Comparison of ENCODE assay signal across 11 cellular contexts in genomic region chr4:7186516-7187296, GRCh38. TPM values are rescaled to one million over a fixed set of nuclear protein-coding genes. Genes with fewer than 3 reads are reported as not detected.
"Had no signal": no experiment of that assay in that cellular context is flagged by ENCODE, and none has a peak within 500 bp of the region (broad histone marks: within the 10 kb centered on the region; RNA-seq: fewer than 3 reads in every experiment).

No MANE protein-coding gene starts in this region.

- H3K36me3 ChIP-seq: cardiac muscle cell, esophagus muscularis mucosa, ovary, uterus, WERI-Rb-1 had no signal

- H3K4me1 ChIP-seq: uterus had no signal

- H3K27me3 ChIP-seq: ovary, uterus had no signal

- ATAC-seq: stimulated activated effector memory CD8-positive, alpha-beta T cell treated with anti-CD3 and anti-CD28 coated beads, Interleukin-12 subunit alpha, Interleukin-12 subunit beta, amount 100 ng/mL, for 72 hours; T-helper 17 cell had no signal

- H3K4me3 ChIP-seq: cardiac muscle cell, esophagus muscularis mucosa, ovary, uterus had no signal

- H3K9me3 ChIP-seq: esophagus muscularis mucosa, ovary, uterus had no signal

- DNase-seq: activated naive CD4-positive, alpha-beta T cell treated with anti-CD3 and anti-CD28 coated beads, Interleukin-2, amount 50 U/mL, for 16 hours; hippocampal formation; stimulated activated CD4-positive, alpha-beta T cell treated with anti-CD3 and anti-CD28 coated beads, Interleukin-12 subunit alpha, Interleukin-12 subunit beta, amount 100 ng/mL, for 4 hours; T-helper 17 cell had no signal

- H3K27ac ChIP-seq: cardiac muscle cell, esophagus muscularis mucosa, ovary, uterus, WERI-Rb-1 had no signal

RNA-seq across cellular contexts. Expression of gene SORCS2, which starts 5.6 kb away (rescaled TPM):
- total RNA-seq: activated CD8-positive, alpha-beta T cell treated with anti-CD3 and anti-CD28 coated beads, Interleukin-2, amount 10 ng/mL, durations not matched to agents 7 days and 5 days; T-helper 17 cell had no signal
